Comparison of ENCODE assay signal across 1 cellular context in genomic region chr17:48247038-48247437, GRCh38.
TF ChIP-seq lines count a peak whose summit lies in the region.

No MANE protein-coding gene starts in this region.

TF ChIP-seq in A549, 52 proteins besides CTCF, POLR2A, EP300 and RAD21 (continued from another document):
- no peak for TF ChIP-seq FOXS1 (CRISPR knock-in tag; IDR thresholded peaks at IDR 0.05)
- TF ChIP-seq PBX3 (IDR thresholded peaks at IDR 0.05) = no peak
- no peak for TF ChIP-seq FOSL2 (IDR thresholded peaks at IDR 0.05)
- no peak for TF ChIP-seq FOSL2 (CRISPR knock-in tag; IDR thresholded peaks at IDR 0.05)
TF ChIP-seq in A549: peak in this region for 3.
